In genomic region chr9:78609471-78609870, GRCh38 we compare ENCODE assay signal across 24 cellular contexts.
DNase-seq lines count a peak whose midpoint lies in the region; ATAC-seq, FAIRE-seq and TF ChIP-seq lines count a peak whose summit lies in the region.
"Had no signal": no experiment of that assay in that cellular context is flagged by ENCODE, and none has a peak within 500 bp of the region (broad histone marks: within the 10 kb centered on the region; RNA-seq: fewer than 3 reads in every experiment).

No MANE protein-coding gene starts in this region.

- H3K27ac Mint-ChIP-seq in brain = peak overlapping the region in 3 of 5 experiments; percentile 13 to 75 (median 29)
- no peak overlapping the region for H3K27ac Mint-ChIP-seq in type B pancreatic cell
- H3K27ac Mint-ChIP-seq: activated CD8-positive, alpha-beta T cell treated with anti-CD3 and anti-CD28 coated beads for 36 hours; activated naive CD8-positive, alpha-beta T cell treated with anti-CD3 and anti-CD28 coated beads for 36 hours; activated T-cell treated with anti-CD3 and anti-CD28 coated beads, Interleukin-2, amount 50 U/mL, for 72 hours; B cell; progenitor cell of endocrine pancreas; T-helper 1 cell treated with Interleukin-12 subunit alpha and Interleukin-12 subunit beta and Interleukin-4 antibody, amounts not matched to agents 30 μg/mL and 1 μg/mL, for 36 hours had no signal

- H3K4me1 Mint-ChIP-seq in brain (peaks cover 39% of the 10 kb centered on the region), type B pancreatic cell (ENCODE audit: unreplicated experiment) (peaks cover 25% of the 10 kb centered on the region)
- H3K4me1 Mint-ChIP-seq: activated naive CD8-positive, alpha-beta T cell treated with anti-CD3 and anti-CD28 coated beads for 36 hours; B cell had no signal

- H3K27me3 Mint-ChIP-seq in brain = peaks cover 12% of the 10 kb centered on the region
- peaks cover 36% of the 10 kb centered on the region for H3K27me3 Mint-ChIP-seq in type B pancreatic cell
- H3K27me3 Mint-ChIP-seq: activated CD8-positive, alpha-beta T cell treated with anti-CD3 and anti-CD28 coated beads for 36 hours; activated naive CD8-positive, alpha-beta T cell treated with anti-CD3 and anti-CD28 coated beads for 36 hours had no signal

- H3K36me3 Mint-ChIP-seq in brain (no peaks in the 10 kb centered on the region), type B pancreatic cell (no peaks in the 10 kb centered on the region)
- H3K36me3 Mint-ChIP-seq: activated naive CD8-positive, alpha-beta T cell treated with anti-CD3 and anti-CD28 coated beads for 36 hours; naive B cell had no signal

- DNase-seq in DMS79 treated with DMSO at 0.1 percent for 48 hours (lab: John Stamatoyannopoulos, UW) (peak; percentile 1), DMS79 (lab: John Stamatoyannopoulos, UW) (no peak), NCI-H2171 (lab: John Stamatoyannopoulos, UW) (peak; percentile 78), type B pancreatic cell (ENCODE audit: extremely low spot score, unreplicated experiment) (no peak), RCC 7860 (ENCODE audit: low spot score) (no peak)
- DNase-seq: activated CD8-positive, alpha-beta T cell treated with anti-CD3 and anti-CD28 coated beads for 36 hours; activated naive CD8-positive, alpha-beta T cell treated with anti-CD3 and anti-CD28 coated beads for 36 hours; activated T-cell treated with anti-CD3 and anti-CD28 coated beads, Interleukin-2, amount 50 U/mL, for 72 hours; body of pancreas; Calu3; colonic mucosa; naive B cell; NCI-H1092; stimulated activated CD4-positive, alpha-beta T cell treated with anti-CD3 and anti-CD28 coated beads, Interleukin-4, amount 100 ng/mL, for 4 hours; WERI-Rb-1 had no signal

- FAIRE-seq in RCC 7860 (lab: Jason Lieb, UNC) = no peak
- FAIRE-seq: GM12891, islet of Langerhans had no signal

- H3K4me3 Mint-ChIP-seq in brain (peak overlapping the region in 2 of 5 experiments; percentile 25 to 51), type B pancreatic cell (peak overlapping the region; percentile 29)
- H3K4me3 Mint-ChIP-seq: activated CD8-positive, alpha-beta T cell treated with anti-CD3 and anti-CD28 coated beads for 36 hours; activated naive CD8-positive, alpha-beta T cell treated with anti-CD3 and anti-CD28 coated beads for 36 hours; activated T-cell treated with anti-CD3 and anti-CD28 coated beads, Interleukin-2, amount 50 U/mL, for 72 hours; B cell; T-helper 1 cell treated with Interleukin-12 subunit alpha and Interleukin-12 subunit beta and Interleukin-4 antibody, amounts not matched to agents 30 μg/mL and 1 μg/mL, for 36 hours had no signal

- peaks cover 0 to 9% (median 7%) of the 10 kb centered on the region in 5 experiments for H3K9me3 Mint-ChIP-seq in brain
- no peaks in the 10 kb centered on the region for H3K9me3 Mint-ChIP-seq in type B pancreatic cell
- H3K9me3 Mint-ChIP-seq: activated CD8-positive, alpha-beta T cell treated with anti-CD3 and anti-CD28 coated beads for 36 hours; activated naive CD8-positive, alpha-beta T cell treated with anti-CD3 and anti-CD28 coated beads for 36 hours; activated T-cell treated with anti-CD3 and anti-CD28 coated beads, Interleukin-2, amount 50 U/mL, for 72 hours; naive B cell; T-helper 1 cell treated with Interleukin-12 subunit alpha and Interleukin-12 subunit beta and Interleukin-4 antibody, amounts not matched to agents 30 μg/mL and 1 μg/mL, for 36 hours had no signal

- ATAC-seq in GM21526 (IDR thresholded peaks at IDR 0.05; ENCODE audit: low FRiP score, unreplicated experiment) (no peak), SK-N-SH treated with all-trans-retinoic acid at 6 μM for 48 hours (no peak)
- ATAC-seq: activated CD8-positive, alpha-beta T cell treated with anti-CD3 and anti-CD28 coated beads for 36 hours; activated T-cell treated with anti-CD3 and anti-CD28 coated beads, Interleukin-2, amount 50 U/mL, for 72 hours; body of pancreas; Right ventricle myocardium inferior had no signal

- TF ChIP-seq CTCF in brain (conservative IDR thresholded peaks at IDR 0.05) = no peak
- no peak for TF ChIP-seq CTCF in type B pancreatic cell (conservative IDR thresholded peaks at IDR 0.05)

TF ChIP-seq in SK-N-SH treated with all-trans-retinoic acid at 6 μM for 48 hours, 23 proteins besides CTCF, POLR2A, EP300 and RAD21:
- TF ChIP-seq RARB (CRISPR knock-in tag; IDR thresholded peaks at IDR 0.05) (no peak), ESRRG (CRISPR knock-in tag; IDR thresholded peaks at IDR 0.05) (no peak)

Comparison
In these comparisons a context has a peak if more than half of its experiments do, and no peak if none do; other contexts are left out.
1. DNase-seq: peak in DMS79 treated with DMSO at 0.1 percent for 48 hours (single experiment) and NCI-H2171 (single experiment); none in DMS79 (single experiment), type B pancreatic cell (single experiment) and RCC 7860 (single experiment).